11 cellular contexts compared by ENCODE assay signal in the genomic region with DNA sequence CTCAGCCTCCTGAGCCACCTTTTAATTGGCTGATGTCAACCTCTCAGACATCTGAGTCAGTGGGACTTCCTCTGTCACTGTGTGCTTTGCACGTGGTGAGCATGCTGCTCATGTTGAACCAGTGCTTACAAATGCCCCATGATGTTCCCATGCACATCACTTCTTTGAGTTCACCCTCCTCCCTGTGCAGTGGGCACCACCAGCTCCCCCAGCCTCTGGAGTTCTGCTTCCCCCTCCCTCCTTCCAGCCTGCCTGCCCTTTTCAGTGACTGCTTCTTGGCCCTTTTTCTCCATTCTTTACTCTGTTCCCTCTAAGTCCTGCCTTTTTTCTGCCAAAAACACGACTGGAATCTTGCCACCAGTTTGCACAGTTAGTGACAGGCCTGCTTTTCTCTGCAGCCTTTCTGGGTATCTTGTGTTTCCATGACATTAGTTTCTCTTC. TPM values are rescaled to one million over a fixed set of nuclear protein-coding genes. Genes with fewer than 3 reads are reported as not detected.
A peak's percentile ranks its signal among the peaks of the same experiment; 100 is the strongest.
DNase-seq lines count a peak whose midpoint lies in the region; ATAC-seq and TF ChIP-seq lines count a peak whose summit lies in the region.
"Had no signal": no experiment of that assay in that cellular context is flagged by ENCODE, and none has a peak within 500 bp of the region (broad histone marks: within the 10 kb centered on the region; RNA-seq: fewer than 3 reads in every experiment).

No MANE protein-coding gene starts in this region.

- no peak for TF ChIP-seq CTCF in RWPE1 (conservative IDR thresholded peaks at IDR 0.05; ENCODE audit: low read depth)
- no peak for TF ChIP-seq CTCF in foreskin keratinocyte (conservative IDR thresholded peaks at IDR 0.05)

- no peaks in the 10 kb centered on the region for H3K27me3 Mint-ChIP-seq in activated T-cell treated with anti-CD3 and anti-CD28 coated beads, Interleukin-2, amount 50 U/mL, for 4 hours (ENCODE audit: low read depth)
- no peaks in the 10 kb centered on the region for H3K27me3 Mint-ChIP-seq in stimulated activated naive CD8-positive, alpha-beta T cell treated with anti-CD3 and anti-CD28 coated beads, Interleukin-15, Interleukin-2, amounts not matched to agents 100 ng/mL and 50 ng/mL, for 24 hours
- H3K27me3 Mint-ChIP-seq: dendritic cell treated with granulocyte-macrophage colony-stimulating factor and Interleukin-4, amounts not matched to agents 40 ng/mL and 50 ng/mL, for 4 days had no signal

- H3K27me3 ChIP-seq in foreskin keratinocyte = no peaks in the 10 kb centered on the region

- no peaks in the 10 kb centered on the region for H3K9me3 Mint-ChIP-seq in activated T-cell treated with anti-CD3 and anti-CD28 coated beads, Interleukin-2, amount 50 U/mL, for 4 hours
- no peaks in the 10 kb centered on the region for H3K9me3 Mint-ChIP-seq in stimulated activated naive CD8-positive, alpha-beta T cell treated with anti-CD3 and anti-CD28 coated beads, Interleukin-15, Interleukin-2, amounts not matched to agents 100 ng/mL and 50 ng/mL, for 24 hours
- H3K9me3 Mint-ChIP-seq: dendritic cell treated with granulocyte-macrophage colony-stimulating factor and Interleukin-4, amounts not matched to agents 40 ng/mL and 50 ng/mL, for 4 days had no signal

- DNase-seq in activated T-cell treated with anti-CD3 and anti-CD28 coated beads, Interleukin-2, amount 50 U/mL, for 4 hours = peak; percentile 14
- DNase-seq in activated T-cell treated with anti-CD3 and anti-CD28 coated beads, Interleukin-2, amount 50 U/mL, for 48 hours = no peak
- DNase-seq in RWPE1 (ENCODE audit: low spot score) = no peak
- no peak for DNase-seq in foreskin keratinocyte
- DNase-seq in NCI-H2081 (lab: John Stamatoyannopoulos, UW) = no peak
- DNase-seq in stimulated activated naive CD4-positive, alpha-beta T cell (lab: John Stamatoyannopoulos, UW) = no peak
- DNase-seq in GF-D8 (lab: John Stamatoyannopoulos, UW) = no peak
- DNase-seq: activated CD4-positive, CD25-positive, alpha-beta regulatory T cell treated with anti-CD3 and anti-CD28 coated beads, Interleukin-2, amount 50 U/mL, for 72 hours; NCI-H2227 treated with DMSO at 0.1 percent for 48 hours had no signal

- peaks cover 26% of the 10 kb centered on the region for H3K36me3 Mint-ChIP-seq in activated T-cell treated with anti-CD3 and anti-CD28 coated beads, Interleukin-2, amount 50 U/mL, for 4 hours (ENCODE audit: insufficient read depth)
- peaks cover 44% of the 10 kb centered on the region for H3K36me3 Mint-ChIP-seq in stimulated activated naive CD8-positive, alpha-beta T cell treated with anti-CD3 and anti-CD28 coated beads, Interleukin-15, Interleukin-2, amounts not matched to agents 100 ng/mL and 50 ng/mL, for 24 hours (ENCODE audit: low read depth)

- no peaks in the 10 kb centered on the region for H3K4me1 ChIP-seq in foreskin keratinocyte

- H3K27ac ChIP-seq in RWPE1 (peak overlapping the region; percentile 29; the same call in 1 of the 2 replicates), foreskin keratinocyte (no peak overlapping the region)

- peaks cover 37% of the 10 kb centered on the region for H3K4me1 Mint-ChIP-seq in activated T-cell treated with anti-CD3 and anti-CD28 coated beads, Interleukin-2, amount 50 U/mL, for 4 hours (ENCODE audit: low read depth)
- H3K4me1 Mint-ChIP-seq in stimulated activated naive CD8-positive, alpha-beta T cell treated with anti-CD3 and anti-CD28 coated beads, Interleukin-15, Interleukin-2, amounts not matched to agents 100 ng/mL and 50 ng/mL, for 24 hours (ENCODE audit: low read depth) = peaks cover 53% of the 10 kb centered on the region

- ATAC-seq in activated T-cell treated with anti-CD3 and anti-CD28 coated beads, Interleukin-2, amount 50 U/mL, for 4 hours = peak; percentile 47 to 51
- ATAC-seq in foreskin keratinocyte = peak; percentile 31

- CTCF ChIA-PET in RWPE1 (lab: Yijun Ruan, JAX) = interaction anchor here (1.1 to 1.9 kb wide), 2 partner anchors 12 to 119 kb away, joined by 6 to 7 read pairs; no protein-coding TSS in a partner anchor

- POLR2A ChIA-PET in RWPE1 (lab: Yijun Ruan, JAX; ENCODE audit: low non-redundant PET) = no interaction called here

- H3K27ac Mint-ChIP-seq in stimulated activated naive CD8-positive, alpha-beta T cell treated with anti-CD3 and anti-CD28 coated beads, Interleukin-15, Interleukin-2, amounts not matched to agents 100 ng/mL and 50 ng/mL, for 24 hours = peak overlapping the region; percentile 69
- H3K27ac Mint-ChIP-seq: dendritic cell treated with granulocyte-macrophage colony-stimulating factor and Interleukin-4, amounts not matched to agents 40 ng/mL and 50 ng/mL, for 4 days had no signal

- H3K4me3 Mint-ChIP-seq in activated T-cell treated with anti-CD3 and anti-CD28 coated beads, Interleukin-2, amount 50 U/mL, for 4 hours = no peak overlapping the region
- no peak overlapping the region for H3K4me3 Mint-ChIP-seq in stimulated activated naive CD8-positive, alpha-beta T cell treated with anti-CD3 and anti-CD28 coated beads, Interleukin-15, Interleukin-2, amounts not matched to agents 100 ng/mL and 50 ng/mL, for 24 hours
- H3K4me3 Mint-ChIP-seq: dendritic cell treated with granulocyte-macrophage colony-stimulating factor and Interleukin-4, amounts not matched to agents 40 ng/mL and 50 ng/mL, for 4 days had no signal

RNA-seq across cellular contexts. Expression of a gene that starts 41.6 kb away (rescaled TPM):
- total RNA-seq in activated T-cell treated with anti-CD3 and anti-CD28 coated beads, Interleukin-2, amount 50 U/mL, for 4 hours = 100 to 1,000 TPM; 118 to 142 (median 135) TPM
- total RNA-seq in foreskin keratinocyte = 86.1 and 88.4 TPM in 2 replicates
- 35.6 and 44.9 TPM in 2 replicates for polyA plus RNA-seq in foreskin keratinocyte
